Comparison of ENCODE assay signal across 20 cellular contexts in genomic region chrX:119941336-119941735, GRCh38. TPM values are rescaled to one million over a fixed set of nuclear protein-coding genes. Genes with fewer than 3 reads are reported as not detected.
A peak's percentile ranks its signal among the peaks of the same experiment; 100 is the strongest.
DNase-seq lines count a peak whose midpoint lies in the region; ATAC-seq and TF ChIP-seq lines count a peak whose summit lies in the region.
"Had no signal": no experiment of that assay in that cellular context is flagged by ENCODE, and none has a peak within 500 bp of the region (broad histone marks: within the 10 kb centered on the region; RNA-seq: fewer than 3 reads in every experiment).

No MANE protein-coding gene starts in this region.

- H3K27ac ChIP-seq in DND-41 (ENCODE audit: low read length), result no peak overlapping the region
- H3K27ac ChIP-seq in uterus, result no peak overlapping the region
- H3K27ac ChIP-seq: right atrium auricular region, vagina had no signal

- peaks cover 24% of the 10 kb centered on the region for H3K36me3 Mint-ChIP-seq in activated T-cell treated with anti-CD3 and anti-CD28 coated beads, Interleukin-2, amount 50 U/mL, for 24 hours (ENCODE audit: low read depth)
- no peaks in the 10 kb centered on the region for H3K36me3 Mint-ChIP-seq in activated naive CD8-positive, alpha-beta T cell
- H3K36me3 Mint-ChIP-seq in neural crest cell (ENCODE audit: low read depth), result no peaks in the 10 kb centered on the region

- no peaks in the 10 kb centered on the region for H3K27me3 Mint-ChIP-seq in activated T-cell treated with anti-CD3 and anti-CD28 coated beads, Interleukin-2, amount 50 U/mL, for 24 hours
- H3K27me3 Mint-ChIP-seq in activated naive CD8-positive, alpha-beta T cell, result no peaks in the 10 kb centered on the region
- peaks cover 2% of the 10 kb centered on the region for H3K27me3 Mint-ChIP-seq in neural crest cell (ENCODE audit: low read depth)

- H3K27me3 ChIP-seq in DND-41 (ENCODE audit: insufficient read depth, low read length, poor library complexity) (no peaks in the 10 kb centered on the region), uterus (no peaks in the 10 kb centered on the region)
- H3K27me3 ChIP-seq: right atrium auricular region, vagina had no signal

- TF ChIP-seq CTCF in DND-41 (IDR thresholded peaks at IDR 0.05; ENCODE audit: borderline replicate concordance, extremely low read depth, low read length, poor library complexity, severe bottlenecking), result no peak
- no peak for TF ChIP-seq CTCF in neural crest cell (conservative IDR thresholded peaks at IDR 0.05)
- TF ChIP-seq CTCF in uterus (IDR thresholded peaks at IDR 0.05), result no peak

- H3K9me3 ChIP-seq in DND-41 (ENCODE audit: insufficient read depth, low read length, severe bottlenecking) (no peaks in the 10 kb centered on the region), uterus (no peaks in the 10 kb centered on the region)
- H3K9me3 ChIP-seq: right atrium auricular region, vagina had no signal

- H3K4me1 ChIP-seq in DND-41 (ENCODE audit: insufficient read depth, low read length) (peaks cover 24% of the 10 kb centered on the region), uterus (no peaks in the 10 kb centered on the region)

- TF ChIP-seq POLR2A in uterus (IDR thresholded peaks at IDR 0.05), result no peak

- peak overlapping the region; percentile 50 for H3K27ac Mint-ChIP-seq in activated T-cell treated with anti-CD3 and anti-CD28 coated beads, Interleukin-2, amount 50 U/mL, for 24 hours
- peak overlapping the region; percentile 46 for H3K27ac Mint-ChIP-seq in activated naive CD8-positive, alpha-beta T cell
- H3K27ac Mint-ChIP-seq in neural crest cell (ENCODE audit: unreplicated experiment), result no peak overlapping the region

- H3K4me3 Mint-ChIP-seq in activated T-cell treated with anti-CD3 and anti-CD28 coated beads, Interleukin-2, amount 50 U/mL, for 24 hours, result peak overlapping the region; percentile 81
- peak overlapping the region; percentile 99 for H3K4me3 Mint-ChIP-seq in activated naive CD8-positive, alpha-beta T cell
- H3K4me3 Mint-ChIP-seq in neural crest cell, result peak overlapping the region; percentile 72

- peaks cover 19% of the 10 kb centered on the region for H3K4me1 Mint-ChIP-seq in activated T-cell treated with anti-CD3 and anti-CD28 coated beads, Interleukin-2, amount 50 U/mL, for 24 hours (ENCODE audit: low read depth)
- peaks cover 24% of the 10 kb centered on the region for H3K4me1 Mint-ChIP-seq in activated naive CD8-positive, alpha-beta T cell (ENCODE audit: low read depth)
- H3K4me1 Mint-ChIP-seq in neural crest cell, result peaks cover 17% of the 10 kb centered on the region

- no peaks in the 10 kb centered on the region for H3K9me3 Mint-ChIP-seq in activated T-cell treated with anti-CD3 and anti-CD28 coated beads, Interleukin-2, amount 50 U/mL, for 24 hours
- H3K9me3 Mint-ChIP-seq in activated naive CD8-positive, alpha-beta T cell (ENCODE audit: low read depth), result no peaks in the 10 kb centered on the region
- no peaks in the 10 kb centered on the region for H3K9me3 Mint-ChIP-seq in neural crest cell

- no peaks in the 10 kb centered on the region for H4K20me1 ChIP-seq in DND-41 (ENCODE audit: insufficient read depth, low read length)

- peaks cover 23% of the 10 kb centered on the region for H3K79me2 ChIP-seq in DND-41 (ENCODE audit: insufficient read depth, low read length)

- DNase-seq in activated T-cell treated with anti-CD3 and anti-CD28 coated beads, Interleukin-2, amount 50 U/mL, for 24 hours, result no peak
- no peak for DNase-seq in activated T-cell treated with anti-CD3 and anti-CD28 coated beads, Interleukin-2, amount 50 U/mL, for 48 hours
- DNase-seq in DND-41 (no peak), neural crest cell (ENCODE audit: low read depth, low spot score) (no peak), left cardiac atrium (no peak), uterus (no peak)
- DNase-seq in activated effector memory CD4-positive, alpha-beta T cell treated with Interleukin-2 at 50 U/mL for 16 hours, result no peak
- DNase-seq: activated CD4-positive, alpha-beta T cell treated with anti-CD3 and anti-CD28 coated beads for 4 hours; activated naive CD4-positive, alpha-beta T cell; left colon; NCI-H2029 treated with DMSO at 0.1 percent for 48 hours; NCI-H510A treated with DMSO at 0.1 percent for 48 hours; occipital lobe; T1000 had no signal

- intact Hi-C loops in left cardiac atrium (cut with DNase I) (no loop called here), uterus (cut with DNase I; ENCODE audit: low total_unique reads) (no loop called here)

- H2AFZ ChIP-seq in DND-41 (ENCODE audit: low read depth, low read length), result no peak overlapping the region

- H3K36me3 ChIP-seq in DND-41 (ENCODE audit: insufficient read depth, low read length) (no peaks in the 10 kb centered on the region; the same call in 1 of the 2 replicates), uterus (no peaks in the 10 kb centered on the region)
- H3K36me3 ChIP-seq: right atrium auricular region had no signal

- peak overlapping the region; percentile 84; the same call in 1 of the 2 replicates for H3K4me2 ChIP-seq in DND-41 (ENCODE audit: insufficient read depth, low read length)

- ATAC-seq in DND-41 (ENCODE audit: insufficient read depth, low read depth) (no peak), left cardiac atrium (no peak)
- ATAC-seq: left colon had no signal

- H3K4me3 ChIP-seq in DND-41 (ENCODE audit: low read depth in 1 of 2, low read length in 2 of 2) (0 out of 4 replicates have a peak overlapping the region, but pooled peaks of 1 of the 2 experiments have one; percentile 98), uterus (no peak overlapping the region)
- H3K4me3 ChIP-seq: right atrium auricular region had no signal

- no peak overlapping the region for H3K9ac ChIP-seq in DND-41 (ENCODE audit: low read depth, low read length)

RNA-seq across cellular contexts. Expression of gene NKAP, which starts 2.2 kb away (rescaled TPM):
- 8.6 and 9.6 TPM in 2 replicates for total RNA-seq in neural crest cell
- total RNA-seq in left cardiac atrium, result 1 to 10 TPM; 4.4 to 6.8 TPM
- 10 to 100 TPM in 1 of 4 donors, 1 to 10 TPM in 3; 1.5 to 13.7 (median 5.9) TPM for total RNA-seq in uterus

RNA-seq across cellular contexts. Expression of gene AKAP14, which starts 45.6 kb away (rescaled TPM):
- total RNA-seq in neural crest cell (not detected in 2 replicates), left cardiac atrium (not detected), uterus (under 1 TPM in 1 of 4 donors, not detected in 3; 0.97 TPM)
- total RNA-seq: endothelial cell of umbilical vein, fibroblast of villous mesenchyme, G401, left colon, right atrium auricular region, vagina had no signal
